In the genomic region with DNA sequence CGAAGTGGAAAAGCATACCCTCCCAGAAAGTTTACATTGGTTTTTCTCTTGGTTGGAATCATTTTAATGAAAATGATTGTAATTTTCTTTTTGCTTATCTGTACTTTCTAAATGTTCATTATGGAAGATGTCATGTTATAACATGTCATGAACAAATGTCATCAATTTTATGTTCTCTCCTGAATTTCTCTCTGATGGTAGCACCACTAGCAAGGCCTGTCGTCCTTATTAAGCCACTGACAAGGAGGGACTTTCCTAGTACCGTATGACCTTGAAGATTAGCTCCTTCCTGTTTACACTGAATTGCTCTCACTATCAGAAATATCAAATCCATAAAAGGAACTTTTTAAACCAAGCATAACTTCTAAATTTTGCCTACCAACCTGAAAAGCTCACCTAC, we compare ENCODE assay signal across 10 cellular contexts.
DNase-seq lines count a peak whose midpoint lies in the region; ATAC-seq and TF ChIP-seq lines count a peak whose summit lies in the region.
"Had no signal": no experiment of that assay in that cellular context is flagged by ENCODE, and none has a peak within 500 bp of the region (broad histone marks: within the 10 kb centered on the region; RNA-seq: fewer than 3 reads in every experiment).

No MANE protein-coding gene starts in this region.

- ATAC-seq in activated T-cell treated with anti-CD3 and anti-CD28 coated beads, Interleukin-2, amount 50 U/mL, for 4 hours = peak in 1 of 2 donors; percentile 46
- ATAC-seq in HG02623 (IDR thresholded peaks at IDR 0.05; ENCODE audit: unreplicated experiment) (peak; percentile 52), WTC11 (no peak), psoas muscle (no peak), HG03280 (IDR thresholded peaks at IDR 0.05; ENCODE audit: unreplicated experiment) (no peak)

- no peaks in the 10 kb centered on the region for H3K27me3 Mint-ChIP-seq in activated T-cell treated with anti-CD3 and anti-CD28 coated beads, Interleukin-2, amount 50 U/mL, for 4 hours (ENCODE audit: low read depth)
- no peaks in the 10 kb centered on the region for H3K27me3 Mint-ChIP-seq in WTC11 (ENCODE audit: low read depth)

- no peak for DNase-seq in activated T-cell treated with anti-CD3 and anti-CD28 coated beads, Interleukin-2, amount 50 U/mL, for 4 hours
- DNase-seq in activated T-cell treated with anti-CD3 and anti-CD28 coated beads, Interleukin-2, amount 50 U/mL, for 48 hours = no peak
- no peak for DNase-seq in WTC11 (ENCODE audit: low spot score)
- DNase-seq in psoas muscle = no peak
- no peak for DNase-seq in GM03348 (ENCODE audit: low spot score)
- no peak for DNase-seq in NCI-H524 (lab: John Stamatoyannopoulos, UW)
- DNase-seq: activated CD8-positive, alpha-beta memory T cell treated with anti-CD3 and anti-CD28 coated beads for 24 hours; midbrain had no signal

- peaks cover 39% of the 10 kb centered on the region for H3K4me1 ChIP-seq in psoas muscle

- H3K27ac Mint-ChIP-seq in WTC11 = peak overlapping the region; percentile 69

- POLR2A ChIA-PET in WTC11 (lab: Charles Lee) = interaction anchor here (1.0 kb wide), 1 partner anchor 144 kb away, joined by 4 read pairs; no protein-coding TSS in a partner anchor

- CTCF ChIA-PET in WTC11 (lab: Charles Lee) = interaction anchor here (1.3 to 2.5 kb wide), 2 partner anchors 57 to 100 kb away, joined by 4 to 7 read pairs; no protein-coding TSS in a partner anchor

- intact Hi-C loops in psoas muscle (cut with DNase I) = no loop called here

- H3K9me3 Mint-ChIP-seq in activated T-cell treated with anti-CD3 and anti-CD28 coated beads, Interleukin-2, amount 50 U/mL, for 4 hours = no peaks in the 10 kb centered on the region
- H3K9me3 Mint-ChIP-seq in WTC11 = no peaks in the 10 kb centered on the region

- H3K4me3 ChIP-seq in psoas muscle = no peak overlapping the region

- peaks cover 0 to 24% of the 10 kb centered on the region in 2 donors for H3K36me3 ChIP-seq in psoas muscle (ENCODE audit: insufficient read depth in 1 of 2, low read depth in 1 of 2)

- H3K4me3 Mint-ChIP-seq in activated T-cell treated with anti-CD3 and anti-CD28 coated beads, Interleukin-2, amount 50 U/mL, for 4 hours = peak overlapping the region; percentile 27
- H3K4me3 Mint-ChIP-seq in WTC11 = no peak overlapping the region

- H3K36me3 Mint-ChIP-seq in activated T-cell treated with anti-CD3 and anti-CD28 coated beads, Interleukin-2, amount 50 U/mL, for 4 hours (ENCODE audit: insufficient read depth) = peaks cover 18% of the 10 kb centered on the region
- peaks cover 21% of the 10 kb centered on the region for H3K36me3 Mint-ChIP-seq in WTC11

- H3K9me3 ChIP-seq in psoas muscle = no peaks in the 10 kb centered on the region

- peaks cover 36% of the 10 kb centered on the region for H3K4me1 Mint-ChIP-seq in activated T-cell treated with anti-CD3 and anti-CD28 coated beads, Interleukin-2, amount 50 U/mL, for 4 hours (ENCODE audit: low read depth)
- peaks cover 84% of the 10 kb centered on the region for H3K4me1 Mint-ChIP-seq in WTC11

- peak overlapping the region; percentile 59 for H3K27ac ChIP-seq in psoas muscle

- WGBS in psoas muscle, 3 donors = 60 to 65% (median 61%) methylated on average over 3 of the region's 3 CpGs

- TF ChIP-seq CTCF in WTC11 (IDR thresholded peaks at IDR 0.05) = no peak
- no peak for TF ChIP-seq CTCF in psoas muscle (IDR thresholded peaks at IDR 0.05)

- no peaks in the 10 kb centered on the region for H3K27me3 ChIP-seq in psoas muscle (ENCODE audit: insufficient read depth in 3 of 3, low read length in 2 of 3)

TF ChIP-seq in WTC11, 78 proteins besides CTCF, POLR2A, EP300 and RAD21:
- TF ChIP-seq, protein P1, sequence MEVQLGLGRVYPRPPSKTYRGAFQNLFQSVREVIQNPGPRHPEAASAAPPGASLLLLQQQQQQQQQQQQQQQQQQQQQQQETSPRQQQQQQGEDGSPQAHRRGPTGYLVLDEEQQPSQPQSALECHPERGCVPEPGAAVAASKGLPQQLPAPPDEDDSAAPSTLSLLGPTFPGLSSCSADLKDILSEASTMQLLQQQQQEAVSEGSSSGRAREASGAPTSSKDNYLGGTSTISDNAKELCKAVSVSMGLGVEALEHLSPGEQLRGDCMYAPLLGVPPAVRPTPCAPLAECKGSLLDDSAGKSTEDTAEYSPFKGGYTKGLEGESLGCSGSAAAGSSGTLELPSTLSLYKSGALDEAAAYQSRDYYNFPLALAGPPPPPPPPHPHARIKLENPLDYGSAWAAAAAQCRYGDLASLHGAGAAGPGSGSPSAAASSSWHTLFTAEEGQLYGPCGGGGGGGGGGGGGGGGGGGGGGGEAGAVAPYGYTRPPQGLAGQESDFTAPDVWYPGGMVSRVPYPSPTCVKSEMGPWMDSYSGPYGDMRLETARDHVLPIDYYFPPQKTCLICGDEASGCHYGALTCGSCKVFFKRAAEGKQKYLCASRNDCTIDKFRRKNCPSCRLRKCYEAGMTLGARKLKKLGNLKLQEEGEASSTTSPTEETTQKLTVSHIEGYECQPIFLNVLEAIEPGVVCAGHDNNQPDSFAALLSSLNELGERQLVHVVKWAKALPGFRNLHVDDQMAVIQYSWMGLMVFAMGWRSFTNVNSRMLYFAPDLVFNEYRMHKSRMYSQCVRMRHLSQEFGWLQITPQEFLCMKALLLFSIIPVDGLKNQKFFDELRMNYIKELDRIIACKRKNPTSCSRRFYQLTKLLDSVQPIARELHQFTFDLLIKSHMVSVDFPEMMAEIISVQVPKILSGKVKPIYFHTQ (CRISPR knock-in tag; IDR thresholded peaks at IDR 0.05) = no peak
- TF ChIP-seq, protein P2, sequence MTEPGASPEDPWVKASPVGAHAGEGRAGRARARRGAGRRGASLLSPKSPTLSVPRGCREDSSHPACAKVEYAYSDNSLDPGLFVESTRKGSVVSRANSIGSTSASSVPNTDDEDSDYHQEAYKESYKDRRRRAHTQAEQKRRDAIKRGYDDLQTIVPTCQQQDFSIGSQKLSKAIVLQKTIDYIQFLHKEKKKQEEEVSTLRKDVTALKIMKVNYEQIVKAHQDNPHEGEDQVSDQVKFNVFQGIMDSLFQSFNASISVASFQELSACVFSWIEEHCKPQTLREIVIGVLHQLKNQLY (CRISPR knock-in tag; IDR thresholded peaks at IDR 0.05) = no peak
- TF ChIP-seq TP53 (CRISPR knock-in tag; IDR thresholded peaks at IDR 0.05) (no peak), FOXK1 (CRISPR knock-in tag; IDR thresholded peaks at IDR 0.05) (no peak), TEAD1 (CRISPR knock-in tag; IDR thresholded peaks at IDR 0.05) (no peak), NR1H2 (CRISPR knock-in tag; IDR thresholded peaks at IDR 0.05) (no peak), GRHL2 (CRISPR knock-in tag; IDR thresholded peaks at IDR 0.05; ENCODE audit: insufficient replicate concordance, severe bottlenecking) (no peak), RORB (CRISPR knock-in tag; IDR thresholded peaks at IDR 0.05) (no peak), ETV6 (CRISPR knock-in tag; IDR thresholded peaks at IDR 0.05) (no peak)
- TF ChIP-seq, protein P3, sequence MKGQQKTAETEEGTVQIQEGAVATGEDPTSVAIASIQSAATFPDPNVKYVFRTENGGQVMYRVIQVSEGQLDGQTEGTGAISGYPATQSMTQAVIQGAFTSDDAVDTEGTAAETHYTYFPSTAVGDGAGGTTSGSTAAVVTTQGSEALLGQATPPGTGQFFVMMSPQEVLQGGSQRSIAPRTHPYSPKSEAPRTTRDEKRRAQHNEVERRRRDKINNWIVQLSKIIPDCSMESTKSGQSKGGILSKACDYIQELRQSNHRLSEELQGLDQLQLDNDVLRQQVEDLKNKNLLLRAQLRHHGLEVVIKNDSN (CRISPR knock-in tag; IDR thresholded peaks at IDR 0.05) = no peak
- TF ChIP-seq, protein P4, sequence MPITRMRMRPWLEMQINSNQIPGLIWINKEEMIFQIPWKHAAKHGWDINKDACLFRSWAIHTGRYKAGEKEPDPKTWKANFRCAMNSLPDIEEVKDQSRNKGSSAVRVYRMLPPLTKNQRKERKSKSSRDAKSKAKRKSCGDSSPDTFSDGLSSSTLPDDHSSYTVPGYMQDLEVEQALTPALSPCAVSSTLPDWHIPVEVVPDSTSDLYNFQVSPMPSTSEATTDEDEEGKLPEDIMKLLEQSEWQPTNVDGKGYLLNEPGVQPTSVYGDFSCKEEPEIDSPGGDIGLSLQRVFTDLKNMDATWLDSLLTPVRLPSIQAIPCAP (CRISPR knock-in tag; IDR thresholded peaks at IDR 0.05) = no peak
TF ChIP-seq in WTC11: peak in this region for 0.
